Comparison of ENCODE assay signal across 30 cellular contexts in genomic region chr6:9638861-9639260, GRCh38.
"Had no signal": no experiment of that assay in that cellular context is flagged by ENCODE, and none has a peak within 500 bp of the region (broad histone marks: within the 10 kb centered on the region; RNA-seq: fewer than 3 reads in every experiment).

No MANE protein-coding gene starts in this region.

- DNase-seq: activated effector memory CD4-positive, alpha-beta T cell treated with anti-CD3 and anti-CD28 coated beads, Interleukin-2, amount 50 U/mL, for 16 hours; activated effector memory CD4-positive, alpha-beta T cell treated with Interleukin-2 at 50 U/mL for 16 hours; activated gamma-delta T cell; activated gamma-delta T cell treated with Interleukin-2 at 50 U/mL for 16 hours; activated naive CD4-positive, alpha-beta T cell; activated naive CD4-positive, alpha-beta T cell treated with anti-CD3 and anti-CD28 coated beads for 36 hours; activated naive CD4-positive, alpha-beta T cell treated with anti-CD3 and anti-CD28 coated beads, Interleukin-2, amount 10 ng/mL, durations not matched to agents 7 days and 5 days; activated naive CD4-positive, alpha-beta T cell treated with anti-CD3 and anti-CD28 coated beads, Interleukin-2, amount 50 U/mL, for 16 hours; activated naive CD4-positive, alpha-beta T cell treated with Interleukin-2 at 50 U/mL for 16 hours; activated naive CD8-positive, alpha-beta T cell treated with anti-CD3 and anti-CD28 coated beads for 36 hours; activated naive CD8-positive, alpha-beta T cell treated with anti-CD3 and anti-CD28 coated beads, Interleukin-2, amount 10 ng/mL, durations not matched to agents 7 days and 5 days; activated naive CD8-positive, alpha-beta T cell treated with anti-CD3 and anti-CD28 coated beads, Interleukin-2, amount 50 U/mL, for 24 hours; activated T-cell treated with anti-CD3 and anti-CD28 coated beads, Interleukin-2, amount 50 U/mL, for 1 hour; activated T-cell treated with anti-CD3 and anti-CD28 coated beads, Interleukin-2, amount 50 U/mL, for 24 hours; activated T-cell treated with anti-CD3 and anti-CD28 coated beads, Interleukin-2, amount 50 U/mL, for 4 hours; activated T-cell treated with anti-CD3 and anti-CD28 coated beads, Interleukin-2, amount 50 U/mL, for 48 hours; activated T-cell treated with anti-CD3 and anti-CD28 coated beads, Interleukin-2, amount 50 U/mL, for 72 hours; adrenal gland; amniotic stem cell; amygdala; anterior cingulate cortex; aorta; body of pancreas; brain microvascular endothelial cell; caudate nucleus; central memory CD4-positive, alpha-beta T cell; cerebellar nuclear complex had no signal

- H3K4me3 ChIP-seq: adrenal gland, ascending aorta, body of pancreas, breast epithelium, cardiac muscle cell had no signal
